Comparison of ENCODE assay signal across 16 cellular contexts in genomic region chr12:102063066-102063465, GRCh38. TPM values are rescaled to one million over a fixed set of nuclear protein-coding genes. Genes with fewer than 3 reads are reported as not detected.
DNase-seq lines count a peak whose midpoint lies in the region; TF ChIP-seq lines count a peak whose summit lies in the region.
"Had no signal": no experiment of that assay in that cellular context is flagged by ENCODE, and none has a peak within 500 bp of the region (broad histone marks: within the 10 kb centered on the region; RNA-seq: fewer than 3 reads in every experiment).

No MANE protein-coding gene starts in this region.

- peaks cover 21% of the 10 kb centered on the region for H3K4me1 Mint-ChIP-seq in mesothelial cell of epicardium

- DNase-seq in NCI-H146 (lab: John Stamatoyannopoulos, UW), result peak; percentile 3
- DNase-seq in NCI-H146 treated with DMSO at 0.1 percent for 48 hours (lab: John Stamatoyannopoulos, UW; ENCODE audit: unreplicated experiment), result no peak
- peak; percentile 37 for DNase-seq in HT1080 (ENCODE audit: low read depth)
- DNase-seq in RPMI7951 (ENCODE audit: low read depth), result peak; percentile 23
- no peak for DNase-seq in mesothelial cell of epicardium (ENCODE audit: low spot score in 2 of 2, unreplicated experiment in 2 of 2)
- DNase-seq in NCI-H1436 (lab: John Stamatoyannopoulos, UW), result no peak
- no peak for DNase-seq in activated effector memory CD4-positive, alpha-beta T cell treated with anti-CD3 and anti-CD28 coated beads, Interleukin-2, amount 50 U/mL, for 16 hours
- DNase-seq in activated naive CD4-positive, alpha-beta T cell treated with anti-CD3 and anti-CD28 coated beads, Interleukin-2, amount 50 U/mL, for 16 hours, result no peak
- DNase-seq: activated CD4-positive, alpha-beta T cell treated with anti-CD3 and anti-CD28 coated beads, Interleukin-2, amount 50 U/mL, for 4 hours; activated effector memory CD4-positive, alpha-beta T cell treated with Interleukin-2 at 50 U/mL for 16 hours; effector CD8-positive, alpha-beta T cell; foreskin fibroblast; NCI-H1930; nucleus accumbens; Peyer's patch; T-helper 9 cell had no signal

- no peak overlapping the region for H3K27ac Mint-ChIP-seq in mesothelial cell of epicardium

- peaks cover 6% of the 10 kb centered on the region for H3K36me3 Mint-ChIP-seq in mesothelial cell of epicardium

- peak overlapping the region; percentile 12 for H3K4me3 Mint-ChIP-seq in mesothelial cell of epicardium

- peaks cover 5% of the 10 kb centered on the region for H3K9me3 Mint-ChIP-seq in mesothelial cell of epicardium

- no peak for TF ChIP-seq CTCF in mesothelial cell of epicardium (IDR thresholded peaks at IDR 0.05; ENCODE audit: unreplicated experiment)

- no peaks in the 10 kb centered on the region for H3K27me3 Mint-ChIP-seq in mesothelial cell of epicardium (ENCODE audit: low read depth)

RNA-seq across cellular contexts. Expression of gene WASHC3, which starts 1.3 kb away (rescaled TPM):
- 55.2 and 58.4 TPM in 2 replicates for total RNA-seq in HT1080 (2014; rRNA removed; shearing (Covaris generic))
- polyA plus RNA-seq in HT1080 (2015; cell fraction: cytosol; rRNA removed), result 53.5 and 57.6 TPM in 2 replicates
- 20.3 and 22.1 TPM in 2 replicates for polyA plus RNA-seq in HT1080 (2015; cell fraction: nucleus; rRNA removed)
- total RNA-seq in RPMI7951 (2014; rRNA removed; shearing (Covaris generic)), result 140 and 142 TPM in 2 replicates
- 27.9 to 28.8 TPM (median 28.5 TPM) in 3 replicates for total RNA-seq in mesothelial cell of epicardium

RNA-seq across cellular contexts. Expression of gene NUP37, which starts 56.8 kb away (rescaled TPM):
- total RNA-seq in HT1080 (2014; rRNA removed; shearing (Covaris generic)), result 80.9 and 92.3 TPM in 2 replicates
- polyA plus RNA-seq in HT1080 (2015; cell fraction: cytosol; rRNA removed), result 96.9 and 97.0 TPM in 2 replicates
- 122 and 126 TPM in 2 replicates for polyA plus RNA-seq in HT1080 (2015; cell fraction: nucleus; rRNA removed)
- total RNA-seq in RPMI7951 (2014; rRNA removed; shearing (Covaris generic)), result 74.9 and 82.5 TPM in 2 replicates
- 32.4 to 35.2 TPM (median 33.8 TPM) in 3 replicates for total RNA-seq in mesothelial cell of epicardium

RNA-seq across cellular contexts. Expression of gene PARPBP, which starts 56.9 kb away (rescaled TPM):
- 29.7 and 30.9 TPM in 2 replicates for total RNA-seq in HT1080 (2014; rRNA removed; shearing (Covaris generic))
- polyA plus RNA-seq in HT1080 (2015; cell fraction: cytosol; rRNA removed), result 23.3 and 24.0 TPM in 2 replicates
- 32.9 and 34.9 TPM in 2 replicates for polyA plus RNA-seq in HT1080 (2015; cell fraction: nucleus; rRNA removed)
- 43.1 and 59.6 TPM in 2 replicates for total RNA-seq in RPMI7951 (2014; rRNA removed; shearing (Covaris generic))
- total RNA-seq in mesothelial cell of epicardium, result 13.7 to 15.3 TPM (median 15.0 TPM) in 3 replicates

Comparison
In these comparisons a context has a peak if more than half of its experiments do, and no peak if none do; other contexts are left out.
1. DNase-seq: peak in NCI-H146 (single experiment), HT1080 (single experiment) and RPMI7951 (single experiment); none in NCI-H146 treated with DMSO at 0.1 percent for 48 hours (single experiment), mesothelial cell of epicardium (0 of 2), NCI-H1436 (single experiment), activated effector memory CD4-positive, alpha-beta T cell treated with anti-CD3 and anti-CD28 coated beads, Interleukin-2, amount 50 U/mL, for 16 hours (single experiment) and activated naive CD4-positive, alpha-beta T cell treated with anti-CD3 and anti-CD28 coated beads, Interleukin-2, amount 50 U/mL, for 16 hours (single experiment).